ENCODE assay signal across 14 cellular contexts in the genomic region with DNA sequence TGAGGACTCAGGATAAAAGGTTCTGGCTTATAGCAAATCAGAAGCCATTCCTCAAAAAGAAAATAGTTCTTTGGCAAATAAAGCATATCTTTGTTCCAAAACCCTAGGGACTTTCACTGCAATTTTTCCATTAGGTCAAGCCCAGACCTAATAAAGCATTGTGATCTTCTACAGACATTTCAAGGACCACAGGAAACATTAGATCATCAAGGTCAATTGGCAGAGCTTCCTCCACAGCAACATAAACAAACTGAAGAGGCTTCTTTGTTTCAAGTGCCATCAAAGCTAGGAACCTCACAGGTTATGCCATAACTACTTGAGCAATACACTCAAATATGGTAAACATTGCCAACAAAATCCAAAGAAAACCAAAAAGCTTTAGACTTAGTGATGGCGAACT.
DNase-seq lines count a peak whose midpoint lies in the region; ATAC-seq and TF ChIP-seq lines count a peak whose summit lies in the region.
"Had no signal": no experiment of that assay in that cellular context is flagged by ENCODE, and none has a peak within 500 bp of the region (broad histone marks: within the 10 kb centered on the region; RNA-seq: fewer than 3 reads in every experiment).

No MANE protein-coding gene starts in this region.

- DNase-seq in heart left ventricle (peak in 1 of 5 donors; percentile 8), Right ventricle myocardium superior (no peak), amniotic epithelial cell (ENCODE audit: low read depth) (peak; percentile 36), right cardiac atrium (no peak), tibial nerve (ENCODE audit: low spot score in 2 of 2) (peak in 1 of 2 donors; percentile 19), COR-L47 (lab: John Stamatoyannopoulos, UW) (no peak), UCSD-AML1 (lab: John Stamatoyannopoulos, UW; ENCODE audit: unreplicated experiment) (no peak)
- DNase-seq: activated CD8-positive, alpha-beta memory T cell treated with anti-CD3 and anti-CD28 coated beads, Interleukin-2, amount 50 U/mL, for 4 hours; IMR-90; MG63; Peyer's patch; T-helper 2 cell had no signal

- ATAC-seq in heart left ventricle, result peak in 3 of 4 donors; percentile 17 to 64 (median 50)
- no peak for ATAC-seq in Right ventricle myocardium superior (ENCODE audit: poor library complexity)
- ATAC-seq in right cardiac atrium, result peak; percentile 24 to 50
- no peak for ATAC-seq in HG02870 (IDR thresholded peaks at IDR 0.05; ENCODE audit: unreplicated experiment)

- H3K9me3 ChIP-seq in heart left ventricle (no peaks in the 10 kb centered on the region), right cardiac atrium (ENCODE audit: control insufficient read depth, low read length) (no peaks in the 10 kb centered on the region), tibial nerve (no peaks in the 10 kb centered on the region)
- H3K9me3 ChIP-seq: MG63, Peyer's patch had no signal

- TF ChIP-seq EP300 in tibial nerve (IDR thresholded peaks at IDR 0.05), result peak; percentile 54 to 79

- intact Hi-C loops in heart left ventricle (cut with DNase I) (loop anchor here in 1 of 10 donors (10.0 kb wide), 1 partner anchor 67 kb away; no protein-coding TSS in a partner anchor), Right ventricle myocardium superior (cut with DNase I) (no loop called here), right cardiac atrium (cut with DNase I) (no loop called here)

- TF ChIP-seq CTCF in heart left ventricle (IDR thresholded peaks at IDR 0.05) (no peak), tibial nerve (IDR thresholded peaks at IDR 0.05) (no peak)

- peaks cover 0 to 34% (median 6%) of the 10 kb centered on the region in 12 donors for H3K4me1 ChIP-seq in heart left ventricle
- no peaks in the 10 kb centered on the region for H3K4me1 ChIP-seq in right cardiac atrium (ENCODE audit: control insufficient read depth, insufficient read depth, low read length)
- H3K4me1 ChIP-seq in tibial nerve, result peaks cover 0 to 24% (median 3%) of the 10 kb centered on the region in 4 donors
- H3K4me1 ChIP-seq: BLaER1, Peyer's patch had no signal

- no peak for TF ChIP-seq POLR2A in heart left ventricle (IDR thresholded peaks at IDR 0.05)
- no peak for TF ChIP-seq POLR2A in tibial nerve (IDR thresholded peaks at IDR 0.05)

- H3K27ac ChIP-seq in heart left ventricle, result peak overlapping the region in 3 of 12 donors; percentile 44 to 59 (median 56)
- no peak overlapping the region for H3K27ac ChIP-seq in right cardiac atrium (ENCODE audit: low read length)
- peak overlapping the region in 2 of 4 donors; percentile 43 to 57 for H3K27ac ChIP-seq in tibial nerve
- H3K27ac ChIP-seq: BLaER1, Peyer's patch had no signal

- H3K4me3 ChIP-seq in heart left ventricle (no peak overlapping the region), right cardiac atrium (ENCODE audit: low read length) (no peak overlapping the region), tibial nerve (no peak overlapping the region)
- H3K4me3 ChIP-seq: BLaER1, MG63, Peyer's patch had no signal

- no peaks in the 10 kb centered on the region for H3K27me3 ChIP-seq in heart left ventricle
- H3K27me3 ChIP-seq in right cardiac atrium (ENCODE audit: control insufficient read depth, insufficient read depth), result no peaks in the 10 kb centered on the region
- H3K27me3 ChIP-seq in tibial nerve, result no peaks in the 10 kb centered on the region
- H3K27me3 ChIP-seq: BLaER1, Peyer's patch had no signal

- no peaks in the 10 kb centered on the region for H3K36me3 ChIP-seq in heart left ventricle
- H3K36me3 ChIP-seq in tibial nerve, result no peaks in the 10 kb centered on the region
- H3K36me3 ChIP-seq: BLaER1, MG63, Peyer's patch had no signal

- 64 to 80% (median 77%) methylated on average over 1 of the region's 1 CpG for WGBS in heart left ventricle, 4 donors
- WGBS in right cardiac atrium, result 70% methylated on average over 1 of the region's 1 CpG
- WGBS in tibial nerve, 2 donors, result 57 to 75% methylated on average over 1 of the region's 1 CpG

Comparison
In these comparisons a context has a peak if more than half of its experiments do, and no peak if none do; other contexts are left out.
1. ATAC-seq: peak in heart left ventricle (3 of 4) and right cardiac atrium (2 of 2); none in Right ventricle myocardium superior (single experiment) and HG02870 (single experiment).